In the genomic region with DNA sequence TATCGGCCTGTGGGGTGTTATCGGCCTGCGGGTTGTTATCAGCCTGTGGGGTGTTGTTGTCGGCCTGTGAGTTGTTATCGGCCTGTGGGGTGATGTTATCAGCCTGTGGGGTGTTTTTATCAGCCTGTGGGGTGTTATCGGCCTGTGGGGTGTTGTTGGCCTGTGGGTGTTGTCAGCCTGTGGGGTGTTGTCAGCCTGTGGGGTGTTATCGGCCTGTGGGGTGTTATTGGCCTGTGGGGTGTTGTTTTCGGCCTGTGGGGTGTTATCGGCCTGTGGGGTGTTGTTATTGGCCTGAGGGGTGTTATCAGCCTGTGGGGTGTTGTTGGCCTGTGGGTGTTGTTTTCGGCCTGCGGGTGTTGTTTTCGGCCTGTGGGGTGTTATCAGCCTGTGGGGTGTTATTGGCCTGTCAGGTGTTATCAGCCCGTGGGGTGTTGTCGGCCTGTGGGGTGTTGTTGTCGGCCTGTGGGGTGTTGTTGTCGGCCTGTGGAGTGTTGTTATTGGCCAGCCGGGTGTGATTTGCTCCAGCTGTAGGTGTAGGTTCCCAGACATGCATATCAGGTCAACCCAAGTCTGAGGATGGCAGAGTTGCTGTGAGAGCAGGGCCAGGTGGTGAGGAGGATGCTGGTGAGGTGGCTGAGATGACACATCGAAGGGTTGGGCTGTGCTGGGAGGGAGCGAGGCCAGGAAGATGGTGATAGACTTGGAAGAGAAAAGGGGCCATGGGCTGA, we compare ENCODE assay signal across 25 cellular contexts. TPM values are rescaled to one million over a fixed set of nuclear protein-coding genes. Genes with fewer than 3 reads are reported as not detected.
"Had no signal": no experiment of that assay in that cellular context is flagged by ENCODE, and none has a peak within 500 bp of the region (broad histone marks: within the 10 kb centered on the region; RNA-seq: fewer than 3 reads in every experiment).

No MANE protein-coding gene starts in this region.

- H3K9me3 ChIP-seq: ascending aorta, gastroesophageal sphincter, heart right ventricle, mucosa of descending colon, ovary, right lobe of liver, suprapubic skin had no signal

- H3K27ac Mint-ChIP-seq: activated T-cell treated with anti-CD3 and anti-CD28 coated beads, Interleukin-2, amount 50 U/mL, for 72 hours; type B pancreatic cell had no signal

- H3K4me1 ChIP-seq: ascending aorta, gastroesophageal sphincter, heart right ventricle, right lobe of liver, suprapubic skin had no signal

- H3K36me3 ChIP-seq: ascending aorta, gastroesophageal sphincter, heart right ventricle, ovary, right lobe of liver, suprapubic skin had no signal

- H3K27me3 Mint-ChIP-seq: type B pancreatic cell had no signal

- H3K27ac ChIP-seq: ascending aorta, gastroesophageal sphincter, heart right ventricle, ovary, right lobe of liver, suprapubic skin had no signal

- H3K4me3 Mint-ChIP-seq: activated T-cell treated with anti-CD3 and anti-CD28 coated beads, Interleukin-2, amount 50 U/mL, for 72 hours; type B pancreatic cell had no signal

- DNase-seq: activated CD4-positive, alpha-beta T cell treated with anti-CD3 and anti-CD28 coated beads, Interleukin-2, amount 50 U/mL, for 48 hours; activated CD4-positive, CD25-positive, alpha-beta regulatory T cell treated with anti-CD3 and anti-CD28 coated beads, Interleukin-2, amount 50 U/mL, for 72 hours; activated gamma-delta T cell treated with Interleukin-2 at 50 U/mL for 16 hours; activated T-cell treated with anti-CD3 and anti-CD28 coated beads, Interleukin-2, amount 50 U/mL, for 72 hours; heart right ventricle; mucosa of descending colon; naive thymus-derived CD8-positive, alpha-beta T cell; ovary; right lobe of liver; stimulated activated CD4-positive, alpha-beta T cell treated with anti-CD3 and anti-CD28 coated beads, Interleukin-4, amount 100 ng/mL, for 4 hours; stimulated activated CD8-positive, alpha-beta memory T cell treated with anti-CD3 and anti-CD28 coated beads, Interleukin-4, amount 100 ng/mL, for 48 hours; stimulated activated naive CD8-positive, alpha-beta T cell treated with anti-CD3 and anti-CD28 coated beads, Interleukin-15, Interleukin-2, amounts not matched to agents 100 U/mL and 50 U/mL, for 24 hours; T-helper 1 cell; T1000 had no signal

- H3K27me3 ChIP-seq: ascending aorta, gastroesophageal sphincter, heart right ventricle, ovary, right lobe of liver, suprapubic skin had no signal

- ATAC-seq: activated T-cell treated with anti-CD3 and anti-CD28 coated beads, Interleukin-2, amount 50 U/mL, for 72 hours; gastroesophageal sphincter; left lobe of liver; mucosa of descending colon; naive thymus-derived CD8-positive, alpha-beta T cell; SK-N-SH treated with all-trans-retinoic acid at 6 μM for 48 hours; stimulated activated naive CD8-positive, alpha-beta T cell treated with anti-CD3 and anti-CD28 coated beads, Interleukin-15, Interleukin-2, amounts not matched to agents 100 U/mL and 50 U/mL, for 24 hours had no signal

- H3K36me3 Mint-ChIP-seq: naive thymus-derived CD8-positive, alpha-beta T cell; type B pancreatic cell had no signal

- H3K4me3 ChIP-seq: ascending aorta, gastroesophageal sphincter, heart right ventricle, mucosa of descending colon, ovary, right lobe of liver, smooth muscle cell, suprapubic skin had no signal

- H3K4me2 ChIP-seq: smooth muscle cell had no signal

- H3K9me3 Mint-ChIP-seq: naive thymus-derived CD8-positive, alpha-beta T cell; type B pancreatic cell had no signal

RNA-seq across cellular contexts. Expression of a gene that starts 7.1 kb away (rescaled TPM):
- total RNA-seq: dermis microvascular lymphatic vessel endothelial cell; left lobe of liver; lung microvascular endothelial cell; naive thymus-derived CD8-positive, alpha-beta T cell; pulmonary artery endothelial cell; right lobe of liver; smooth muscle cell had no signal
- polyA plus RNA-seq: keratinocyte, smooth muscle cell had no signal

RNA-seq across cellular contexts. Expression of a gene that starts 16.3 kb away (rescaled TPM):
- total RNA-seq: activated T-cell treated with anti-CD3 and anti-CD28 coated beads, Interleukin-2, amount 50 U/mL, for 72 hours; ascending aorta; dermis microvascular lymphatic vessel endothelial cell; gastroesophageal sphincter; lung microvascular endothelial cell; mucosa of descending colon; naive thymus-derived CD8-positive, alpha-beta T cell; ovary; pulmonary artery endothelial cell; right lobe of liver; smooth muscle cell; suprapubic skin had no signal
- polyA plus RNA-seq: heart right ventricle; keratinocyte; naive thymus-derived CD8-positive, alpha-beta T cell; ovary; smooth muscle cell had no signal
